8 cellular contexts compared by ENCODE assay signal in genomic region chr12:41277019-41277770, GRCh38.
A peak's percentile ranks its signal among the peaks of the same experiment; 100 is the strongest.
DNase-seq lines count a peak whose midpoint lies in the region; ATAC-seq, FAIRE-seq and TF ChIP-seq lines count a peak whose summit lies in the region.

No MANE protein-coding gene starts in this region.

- no peak overlapping the region for H3K4me3 ChIP-seq in AG04449 (ENCODE audit: low read depth, low read length)
- H3K4me3 ChIP-seq in OCI-LY7 (ENCODE audit: low read depth, low read length, poor library complexity, severe bottlenecking) = no peak overlapping the region

- POLR2A ChIA-PET in AG04449 (lab: Yijun Ruan, JAX) = no interaction called here
- POLR2A ChIA-PET in OCI-LY7 (lab: Charles Lee) = interaction anchor here (1.2 kb wide), 1 partner anchor 1113 kb away, joined by 3 read pairs; no protein-coding TSS in a partner anchor

- no peaks in the 10 kb centered on the region for H3K4me1 ChIP-seq in OCI-LY7 (ENCODE audit: insufficient read depth, low read length, poor library complexity, severe bottlenecking)

- H3K4me3 Mint-ChIP-seq in nephron progenitor cell = no peak overlapping the region

- H3K9me3 ChIP-seq in OCI-LY7 (ENCODE audit: low read length) = no peaks in the 10 kb centered on the region

- 0 out of 2 replicates have a peak overlapping the region, but pooled peaks have one; percentile 17 for H3K4me2 ChIP-seq in OCI-LY7 (ENCODE audit: low read length)

- H3K27ac Mint-ChIP-seq in nephron progenitor cell = no peak overlapping the region

- in situ Hi-C loops in G401 (cut with HindIII; ENCODE audit: low sequenced_read_pairs) = no loop called here

- no peaks in the 10 kb centered on the region for H3K27me3 Mint-ChIP-seq in nephron progenitor cell (ENCODE audit: low read depth, poor library complexity)

- no peaks in the 10 kb centered on the region for H3K79me2 ChIP-seq in OCI-LY7 (ENCODE audit: insufficient read depth, low read depth, low read length)

- peak; percentile 84 for FAIRE-seq in endometrium (lab: Jason Lieb, UNC)

- no peaks in the 10 kb centered on the region for H3K36me3 ChIP-seq in OCI-LY7 (ENCODE audit: insufficient read depth, low read length)

- H3K27ac ChIP-seq in OCI-LY7 (ENCODE audit: low read depth, low read length, poor library complexity, severe bottlenecking) = no peak overlapping the region

- no TSS peak for BruUV-seq in OCI-LY7 (replicated peaks; lab: Mats Ljungman, UMichigan)

- no peak for ATAC-seq in HG02623 (IDR thresholded peaks at IDR 0.05; ENCODE audit: unreplicated experiment)
- ATAC-seq in HG02642 (IDR thresholded peaks at IDR 0.05; ENCODE audit: poor library complexity, unreplicated experiment) = no peak

- H3K9me3 Mint-ChIP-seq in nephron progenitor cell = no peaks in the 10 kb centered on the region

- TF ChIP-seq CTCF in AG04449 (IDR thresholded peaks at IDR 0.05; ENCODE audit: insufficient read depth, low read length, missing control alignments) (peak; percentile 49), OCI-LY7 (conservative IDR thresholded peaks at IDR 0.05; ENCODE audit: low read length) (peak; percentile 91), nephron progenitor cell (IDR thresholded peaks at IDR 0.05) (peak; percentile 75)

- DNase-seq in AG04449 (ENCODE audit: low read depth, low spot score) (peak; percentile 5), G401 (ENCODE audit: low spot score) (peak; percentile 36), HPDE6-E6E7 (ENCODE audit: extremely low spot score) (peak; percentile 23), OCI-LY7 (ENCODE audit: low spot score) (peak; percentile 70), nephron progenitor cell (peak; percentile 43)

- no peaks in the 10 kb centered on the region for H3K36me3 Mint-ChIP-seq in nephron progenitor cell (ENCODE audit: low read depth)

- H3K9me2 ChIP-seq in OCI-LY7 (ENCODE audit: insufficient read depth, low read length) = no peaks in the 10 kb centered on the region; the same call in 1 of the 2 replicates

- CTCF ChIA-PET in AG04449 (lab: Yijun Ruan, JAX) (interaction anchor here (0.9 to 9.1 kb wide), 14 partner anchors 8 to 831 kb away, joined by 3 to 180 read pairs (median 4); no protein-coding TSS in a partner anchor), OCI-LY7 (lab: Charles Lee; ENCODE audit: unreplicated experiment) (no interaction called here)

- H4K20me1 ChIP-seq in OCI-LY7 (ENCODE audit: insufficient read depth, low read length) = peaks cover 4% of the 10 kb centered on the region; the same call in 1 of the 2 replicates

- H3K4me1 Mint-ChIP-seq in nephron progenitor cell = peaks cover 16% of the 10 kb centered on the region

- peak overlapping the region; percentile 37; the same call in 1 of the 2 replicates for H2AFZ ChIP-seq in OCI-LY7 (ENCODE audit: low read length)

- intact Hi-C loops in OCI-LY7 (cut with micrococcal nuclease; ENCODE audit: unreplicated experiment) = loop anchor here (1.0 to 10.0 kb wide), 4 partner anchors 335 to 1288 kb away; no protein-coding TSS in a partner anchor

Comparison
In these comparisons a context has a peak if more than half of its experiments do, and no peak if none do; other contexts are left out.
1. DNase-seq: peak in every context shown above with its lines; median percentile 70 in OCI-LY7; 43 in nephron progenitor cell; 36 in G401; 23 in HPDE6-E6E7; 5 in AG04449.